ENCODE assay signal across 2 cellular contexts in genomic region chr18:62757399-62758010, GRCh38.
TF ChIP-seq lines count a peak whose summit lies in the region.

No MANE protein-coding gene starts in this region.

TF ChIP-seq in GM23338, 12 proteins besides CTCF, POLR2A, EP300 and RAD21 (continued from another document):
- no peak for TF ChIP-seq ZNF462 (CRISPR knock-in tag; IDR thresholded peaks at IDR 0.05)
- no peak for TF ChIP-seq REST (IDR thresholded peaks at IDR 0.05; ENCODE audit: unreplicated experiment)
- no peak for TF ChIP-seq EZH2phosphoT487 (IDR thresholded peaks at IDR 0.05; ENCODE audit: unreplicated experiment)
- no peak for TF ChIP-seq STAT1 (IDR thresholded peaks at IDR 0.05; ENCODE audit: unreplicated experiment)
- no peak for TF ChIP-seq CREB1 (CRISPR knock-in tag; IDR thresholded peaks at IDR 0.05; ENCODE audit: low read depth)
- TF ChIP-seq POLR2AphosphoS5 (IDR thresholded peaks at IDR 0.05; ENCODE audit: low read depth), result no peak
- no peak for TF ChIP-seq ZNF114 (CRISPR knock-in tag; IDR thresholded peaks at IDR 0.05)
- no peak for TF ChIP-seq ZNF331 (CRISPR knock-in tag; IDR thresholded peaks at IDR 0.05; ENCODE audit: low read depth)
- TF ChIP-seq EZH2 (IDR thresholded peaks at IDR 0.05; ENCODE audit: low read depth, unreplicated experiment), result no peak
- no peak for TF ChIP-seq NANOG (IDR thresholded peaks at IDR 0.05; ENCODE audit: borderline replicate concordance)
- TF ChIP-seq JUNB (IDR thresholded peaks at IDR 0.05; ENCODE audit: unreplicated experiment), result no peak

TF ChIP-seq in WTC11, 78 proteins besides CTCF, POLR2A, EP300 and RAD21 (continued from another document):
- TF ChIP-seq ZNF532 (CRISPR knock-in tag; IDR thresholded peaks at IDR 0.05; ENCODE audit: borderline replicate concordance), result no peak
- TF ChIP-seq CBFB (CRISPR knock-in tag; IDR thresholded peaks at IDR 0.05; ENCODE audit: low read depth), result no peak
- TF ChIP-seq MYBL2 (CRISPR knock-in tag; IDR thresholded peaks at IDR 0.05), result no peak
- no peak for TF ChIP-seq EMX1 (CRISPR knock-in tag; IDR thresholded peaks at IDR 0.05)
- no peak for TF ChIP-seq ZNF512 (CRISPR knock-in tag; IDR thresholded peaks at IDR 0.05; ENCODE audit: borderline replicate concordance)
- no peak for TF ChIP-seq STAT6 (CRISPR knock-in tag; conservative IDR thresholded peaks at IDR 0.05; ENCODE audit: low read depth)
- no peak for TF ChIP-seq AR (CRISPR knock-in tag; IDR thresholded peaks at IDR 0.05)
- TF ChIP-seq E2F1 (CRISPR knock-in tag; IDR thresholded peaks at IDR 0.05), result no peak
- no peak for TF ChIP-seq NR3C1 (CRISPR knock-in tag; conservative IDR thresholded peaks at IDR 0.05; ENCODE audit: low read depth)
- TF ChIP-seq NFATC4 (CRISPR knock-in tag; IDR thresholded peaks at IDR 0.05), result no peak
- no peak for TF ChIP-seq ZNF219 (CRISPR knock-in tag; IDR thresholded peaks at IDR 0.05; ENCODE audit: borderline replicate concordance)
